ENCODE assay signal across 13 cellular contexts in genomic region chr2:76760367-76760704, GRCh38.
"Had no signal": no experiment of that assay in that cellular context is flagged by ENCODE, and none has a peak within 500 bp of the region (broad histone marks: within the 10 kb centered on the region; RNA-seq: fewer than 3 reads in every experiment).

No MANE protein-coding gene starts in this region.

- H3K27ac ChIP-seq: esophagus muscularis mucosa, heart right ventricle, pancreas, right lobe of liver, tibial nerve had no signal

- H3K36me3 ChIP-seq: esophagus muscularis mucosa, heart right ventricle, pancreas, right lobe of liver, tibial nerve had no signal

- H3K27me3 ChIP-seq: esophagus muscularis mucosa, heart right ventricle, pancreas, right lobe of liver, tibial nerve had no signal

- H3K4me3 ChIP-seq: esophagus muscularis mucosa, heart right ventricle, mucosa of descending colon, pancreas, right lobe of liver, tibial nerve had no signal

- DNase-seq: activated CD4-positive, alpha-beta T cell treated with anti-CD3 and anti-CD28 coated beads, Interleukin-2, amount 50 U/mL, for 48 hours; effector CD8-positive, alpha-beta T cell; heart right ventricle; immature natural killer cell; mucosa of descending colon; naive B cell; pancreas; right lobe of liver; small intestine; stimulated activated CD4-positive, alpha-beta T cell treated with anti-CD3 and anti-CD28 coated beads, Interleukin-15, amount 100 ng/mL, for 24 hours; stimulated activated CD4-positive, alpha-beta T cell treated with anti-CD3 and anti-CD28 coated beads, Interleukin-2, amount 100 ng/mL, for 48 hours had no signal

- H3K4me1 ChIP-seq: esophagus muscularis mucosa, heart right ventricle, pancreas, right lobe of liver, tibial nerve had no signal

- ATAC-seq: heart right ventricle, mucosa of descending colon, pancreas, right lobe of liver had no signal
